ENCODE assay signal across 19 cellular contexts in genomic region chr5:164636456-164636855, GRCh38.
DNase-seq lines count a peak whose midpoint lies in the region; ATAC-seq and TF ChIP-seq lines count a peak whose summit lies in the region.
"Had no signal": no experiment of that assay in that cellular context is flagged by ENCODE, and none has a peak within 500 bp of the region (broad histone marks: within the 10 kb centered on the region; RNA-seq: fewer than 3 reads in every experiment).

No MANE protein-coding gene starts in this region.

- H3K9ac ChIP-seq in smooth muscle cell (ENCODE audit: low read depth): no peak overlapping the region
- H3K9ac ChIP-seq: BLaER1 had no signal

- no peaks in the 10 kb centered on the region for H3K9me3 ChIP-seq in smooth muscle cell (replicated peaks; ENCODE audit: low read depth)
- H3K9me3 ChIP-seq: BLaER1, Caco-2, HAP-1 had no signal

- DNase-seq in DMS 273 (lab: John Stamatoyannopoulos, UW; ENCODE audit: unreplicated experiment) (peak; percentile 46), DMS 273 treated with DMSO at 0.1 percent for 48 hours (lab: John Stamatoyannopoulos, UW) (no peak), NCI-H69 (lab: John Stamatoyannopoulos, UW) (peak; percentile 36), smooth muscle cell (lab: John Stamatoyannopoulos, UW; ENCODE audit: unreplicated experiment) (no peak), medulla oblongata (ENCODE audit: extremely low spot score) (no peak), SW480 (ENCODE audit: low spot score) (no peak), NCI-H1417 treated with DMSO at 0.1 percent for 48 hours (lab: John Stamatoyannopoulos, UW) (no peak)
- DNase-seq: Caco-2; CD4-positive, CD25-positive, alpha-beta regulatory T cell; CD8-positive, alpha-beta T cell; DMS53; DMS79 treated with DMSO at 0.1 percent for 48 hours; GF-D8; GOT3 had no signal

- no peak for ATAC-seq in SK-N-SH treated with all-trans-retinoic acid at 6 μM for 48 hours
- ATAC-seq: CD8-positive, alpha-beta T cell had no signal

- H3K36me3 ChIP-seq in smooth muscle cell (ENCODE audit: low read depth): no peaks in the 10 kb centered on the region
- H3K36me3 ChIP-seq: BLaER1, HAP-1 had no signal

- TF ChIP-seq CTCF in smooth muscle cell (IDR thresholded peaks at IDR 0.05; ENCODE audit: borderline replicate concordance, insufficient read depth, poor library complexity, severe bottlenecking): no peak

- no peak overlapping the region for H3K27ac ChIP-seq in smooth muscle cell (ENCODE audit: low read depth)
- H3K27ac ChIP-seq: 22Rv1, BLaER1, C4-2B had no signal

- H2AFZ ChIP-seq in smooth muscle cell (ENCODE audit: low read depth): peak overlapping the region; percentile 12

- no peaks in the 10 kb centered on the region for H3K27me3 ChIP-seq in smooth muscle cell (ENCODE audit: low read depth)
- H3K27me3 ChIP-seq: BLaER1 had no signal

- H3K79me2 ChIP-seq in smooth muscle cell (ENCODE audit: low read depth): no peaks in the 10 kb centered on the region

- H4K20me1 ChIP-seq in smooth muscle cell (ENCODE audit: low read depth): no peaks in the 10 kb centered on the region
- H4K20me1 ChIP-seq: BLaER1 had no signal

- H3F3A ChIP-seq in smooth muscle cell (ENCODE audit: low read depth): no peaks in the 10 kb centered on the region

- no peaks in the 10 kb centered on the region for H3K4me1 ChIP-seq in smooth muscle cell (ENCODE audit: low read depth)
- H3K4me1 ChIP-seq: BLaER1, Caco-2, HAP-1 had no signal

- H3K4me2 ChIP-seq in smooth muscle cell: no peak overlapping the region
- H3K4me2 ChIP-seq: BLaER1 had no signal

- 21% methylated on average over 1 of the region's 1 CpG for WGBS in smooth muscle cell (ENCODE audit: low lambda C conversion rate)

- H3K4me3 ChIP-seq in smooth muscle cell: no peak overlapping the region
- H3K4me3 ChIP-seq: BLaER1, HAP-1 had no signal

TF ChIP-seq in SK-N-SH treated with all-trans-retinoic acid at 6 μM for 48 hours, 23 proteins besides CTCF, POLR2A, EP300 and RAD21:
- no peak for TF ChIP-seq ZFP3 (CRISPR knock-in tag; IDR thresholded peaks at IDR 0.05)
- no peak for TF ChIP-seq OSR1 (CRISPR knock-in tag; IDR thresholded peaks at IDR 0.05)
- TF ChIP-seq ISL1 (CRISPR knock-in tag; IDR thresholded peaks at IDR 0.05): peak; percentile 25; the same call in 1 of the 2 replicates

Comparison
In these comparisons a context has a peak if more than half of its experiments do, and no peak if none do; other contexts are left out.
1. DNase-seq: peak in DMS 273 (single experiment) and NCI-H69 (single experiment); none in DMS 273 treated with DMSO at 0.1 percent for 48 hours (single experiment), smooth muscle cell (single experiment), medulla oblongata (single experiment), SW480 (single experiment) and NCI-H1417 treated with DMSO at 0.1 percent for 48 hours (single experiment).